8 cellular contexts compared by ENCODE assay signal in genomic region chr21:42234464-42235241, GRCh38. TPM values are rescaled to one million over a fixed set of nuclear protein-coding genes. Genes with fewer than 3 reads are reported as not detected.
A peak's percentile ranks its signal among the peaks of the same experiment; 100 is the strongest.
DNase-seq lines count a peak whose midpoint lies in the region; ATAC-seq and TF ChIP-seq lines count a peak whose summit lies in the region.

No MANE protein-coding gene starts in this region.

- H3K36me3 ChIP-seq in right atrium auricular region (no peaks in the 10 kb centered on the region), prostate gland (no peaks in the 10 kb centered on the region), uterus (no peaks in the 10 kb centered on the region)

- intact Hi-C loops in prostate gland (cut with DNase I), result no loop called here
- intact Hi-C loops in uterus (cut with DNase I; ENCODE audit: low total_unique reads), result no loop called here

- H3K4me1 ChIP-seq in right atrium auricular region (peaks cover 0 to 88% of the 10 kb centered on the region in 2 donors), prostate gland (replicated peaks) (peaks cover 25% of the 10 kb centered on the region), uterus (peaks cover 0 to 17% of the 10 kb centered on the region in 2 donors)

- no peaks in the 10 kb centered on the region for H3K27me3 Mint-ChIP-seq in activated naive CD8-positive, alpha-beta T cell treated with anti-CD3 and anti-CD28 coated beads, Interleukin-2, amount 50 U/mL, for 24 hours

- peak overlapping the region; percentile 46 to 54 for H3K4me3 ChIP-seq in right atrium auricular region
- H3K4me3 ChIP-seq in prostate gland, result peak overlapping the region; percentile 35 to 47
- peak overlapping the region; percentile 14 to 37 for H3K4me3 ChIP-seq in uterus

- no peaks in the 10 kb centered on the region for H3K36me3 Mint-ChIP-seq in activated naive CD8-positive, alpha-beta T cell treated with anti-CD3 and anti-CD28 coated beads, Interleukin-2, amount 50 U/mL, for 24 hours (ENCODE audit: low read depth)

- H3K27ac ChIP-seq in right atrium auricular region (peak overlapping the region; percentile 74 to 89), prostate gland (peak overlapping the region; percentile 68 to 75), uterus (peak overlapping the region; percentile 73 to 79)

- no peaks in the 10 kb centered on the region for H3K9me3 ChIP-seq in right atrium auricular region
- no peaks in the 10 kb centered on the region for H3K9me3 ChIP-seq in prostate gland
- H3K9me3 ChIP-seq in uterus, result no peaks in the 10 kb centered on the region

- H3K27me3 ChIP-seq in right atrium auricular region (no peaks in the 10 kb centered on the region), prostate gland (replicated peaks; ENCODE audit: insufficient read depth) (no peaks in the 10 kb centered on the region), uterus (no peaks in the 10 kb centered on the region)

- 3% methylated on average over 57 of the region's 73 CpGs for WGBS in prostate gland

- no peak for TF ChIP-seq CTCF in right atrium auricular region (IDR thresholded peaks at IDR 0.05)
- peak in 1 of 4 experiments; percentile 13 for TF ChIP-seq CTCF in prostate gland (IDR thresholded peaks at IDR 0.05)
- TF ChIP-seq CTCF in uterus (IDR thresholded peaks at IDR 0.05), result peak in 1 of 4 experiments; percentile 4

- peak overlapping the region; percentile 70 for H3K4me3 Mint-ChIP-seq in activated naive CD8-positive, alpha-beta T cell treated with anti-CD3 and anti-CD28 coated beads, Interleukin-2, amount 50 U/mL, for 24 hours

- peak; percentile 50 for ATAC-seq in activated naive CD8-positive, alpha-beta T cell treated with anti-CD3 and anti-CD28 coated beads, Interleukin-2, amount 50 U/mL, for 24 hours

- TF ChIP-seq POLR2A in prostate gland (IDR thresholded peaks at IDR 0.05) (peak; percentile 20), uterus (IDR thresholded peaks at IDR 0.05) (peak in 1 of 2 donors; percentile 32)

- peak overlapping the region; percentile 81 for H3K27ac Mint-ChIP-seq in activated naive CD8-positive, alpha-beta T cell treated with anti-CD3 and anti-CD28 coated beads, Interleukin-2, amount 50 U/mL, for 24 hours

- DNase-seq in SIG-M5 treated with dmso at 0.1 percent for 504 hours (lab: John Stamatoyannopoulos, UW; ENCODE audit: unreplicated experiment), result peak; percentile 47
- no peak for DNase-seq in SIG-M5 (lab: John Stamatoyannopoulos, UW)
- DNase-seq in LoVo (ENCODE audit: low spot score), result peak; percentile 50
- peak; percentile 83 for DNase-seq in T follicular helper cell (ENCODE audit: low read depth)
- DNase-seq in activated naive CD8-positive, alpha-beta T cell treated with anti-CD3 and anti-CD28 coated beads, Interleukin-2, amount 50 U/mL, for 24 hours, result peak; percentile 83
- no peak for DNase-seq in right atrium auricular region (ENCODE audit: low spot score)
- peak; percentile 53 for DNase-seq in prostate gland (ENCODE audit: low spot score)
- peak; percentile 49 to 55 for DNase-seq in uterus

- peaks cover 83% of the 10 kb centered on the region for H3K4me1 Mint-ChIP-seq in activated naive CD8-positive, alpha-beta T cell treated with anti-CD3 and anti-CD28 coated beads, Interleukin-2, amount 50 U/mL, for 24 hours

- H3K9me3 Mint-ChIP-seq in activated naive CD8-positive, alpha-beta T cell treated with anti-CD3 and anti-CD28 coated beads, Interleukin-2, amount 50 U/mL, for 24 hours, result no peaks in the 10 kb centered on the region

RNA-seq across cellular contexts. Expression of gene ABCG1, which starts 15.7 kb away (rescaled TPM):
- total RNA-seq in right atrium auricular region (10 to 100 TPM in 1 of 2 donors, 1 to 10 TPM in 1; 7.9 to 12.3 TPM), prostate gland (10 to 100 TPM; 22.7 to 28.3 TPM), uterus (10 to 100 TPM; 11.8 to 51.7 (median 18.4) TPM)

Comparison
In these comparisons a context has a peak if more than half of its experiments do, and no peak if none do; other contexts are left out.
1. DNase-seq: peak in SIG-M5 treated with dmso at 0.1 percent for 504 hours (single experiment), LoVo (single experiment), T follicular helper cell (single experiment), activated naive CD8-positive, alpha-beta T cell treated with anti-CD3 and anti-CD28 coated beads, Interleukin-2, amount 50 U/mL, for 24 hours (single experiment), prostate gland (single experiment) and uterus (2 of 2); none in SIG-M5 (single experiment) and right atrium auricular region (single experiment).
2. Peak in every context shown above with its lines, with median percentiles within 50 percentile points of each other: H3K27ac ChIP-seq and H3K4me3 ChIP-seq.